8 cellular contexts compared by ENCODE assay signal in genomic region chr1:160711528-160712311, GRCh38. TPM values are rescaled to one million over a fixed set of nuclear protein-coding genes. Genes with fewer than 3 reads are reported as not detected.
DNase-seq lines count a peak whose midpoint lies in the region; TF ChIP-seq lines count a peak whose summit lies in the region.

TSS of gene CD48 (minus strand) at chr1:160711822. CDS start at chr1:160711763, 59 bp downstream.

- no TSS peak for BruUV-seq in MCF 10A (replicated peaks; lab: Mats Ljungman, UMichigan)

- H3K4me1 Mint-ChIP-seq in MCF 10A (ENCODE audit: insufficient read depth, unreplicated experiment) = no peaks in the 10 kb centered on the region

- no peaks in the 10 kb centered on the region for H3K9me3 Mint-ChIP-seq in MCF 10A (ENCODE audit: unreplicated experiment)

- CTCF ChIA-PET in MCF 10A (lab: Yijun Ruan, JAX) = interaction anchor here (0.7 to 1.6 kb wide), 6 partner anchors 11 to 120 kb away, joined by 3 to 6 read pairs (median 4); no protein-coding TSS in a partner anchor

- DNase-seq in activated CD8-positive, alpha-beta memory T cell treated with anti-CD3 and anti-CD28 coated beads for 24 hours = peak; percentile 79
- DNase-seq in activated CD8-positive, alpha-beta memory T cell treated with anti-CD3 and anti-CD28 coated beads, Interleukin-2, amount 50 U/mL, for 48 hours = no peak
- DNase-seq in Kasumi-1 (lab: John Stamatoyannopoulos, UW) (peak; percentile 54 to 64), MCF 10A (ENCODE audit: unreplicated experiment) (no peak), NCI-H2107 (lab: John Stamatoyannopoulos, UW) (no peak), 8988T (no peak)
- peak; percentile 56 to 64 for DNase-seq in activated T-cell treated with anti-CD3 and anti-CD28 coated beads, Interleukin-2, amount 50 U/mL, for 48 hours
- peak; percentile 51 for DNase-seq in stimulated activated CD4-positive, alpha-beta T cell treated with anti-CD3 and anti-CD28 coated beads, Interleukin-1b, Interleukin-23, amount 100 ng/mL, for 48 hours

- no peak for TF ChIP-seq CTCF in MCF 10A (IDR thresholded peaks at IDR 0.05; ENCODE audit: unreplicated experiment)

- H3K27me3 Mint-ChIP-seq in MCF 10A (ENCODE audit: insufficient read depth, unreplicated experiment) = peaks cover 10% of the 10 kb centered on the region

- intact Hi-C loops in MCF 10A (cut with micrococcal nuclease) = no loop called here

- no peak within 1 kb of the TSS for H3K27ac Mint-ChIP-seq in MCF 10A (ENCODE audit: low read depth, unreplicated experiment)

- POLR2A ChIA-PET in MCF 10A (lab: Yijun Ruan, JAX) = no interaction called here

- H3K4me3 Mint-ChIP-seq in MCF 10A (ENCODE audit: unreplicated experiment) = no peak within 1 kb of the TSS

- H3K36me3 Mint-ChIP-seq in MCF 10A (ENCODE audit: insufficient read depth, unreplicated experiment) = no peaks in the 10 kb centered on the region

RNA-seq across cellular contexts. Expression of gene CD48, which starts in this region (rescaled TPM):
- not detected in 2 replicates for total RNA-seq in MCF 10A (2022)

Comparison
In these comparisons a context has a peak if more than half of its experiments do, and no peak if none do; other contexts are left out.
1. DNase-seq: peak in activated CD8-positive, alpha-beta memory T cell treated with anti-CD3 and anti-CD28 coated beads for 24 hours (single experiment), Kasumi-1 (2 of 2), activated T-cell treated with anti-CD3 and anti-CD28 coated beads, Interleukin-2, amount 50 U/mL, for 48 hours (2 of 2) and stimulated activated CD4-positive, alpha-beta T cell treated with anti-CD3 and anti-CD28 coated beads, Interleukin-1b, Interleukin-23, amount 100 ng/mL, for 48 hours (single experiment); none in activated CD8-positive, alpha-beta memory T cell treated with anti-CD3 and anti-CD28 coated beads, Interleukin-2, amount 50 U/mL, for 48 hours (single experiment), MCF 10A (single experiment), NCI-H2107 (single experiment) and 8988T (single experiment).